ENCODE assay signal across 14 cellular contexts in the genomic region with DNA sequence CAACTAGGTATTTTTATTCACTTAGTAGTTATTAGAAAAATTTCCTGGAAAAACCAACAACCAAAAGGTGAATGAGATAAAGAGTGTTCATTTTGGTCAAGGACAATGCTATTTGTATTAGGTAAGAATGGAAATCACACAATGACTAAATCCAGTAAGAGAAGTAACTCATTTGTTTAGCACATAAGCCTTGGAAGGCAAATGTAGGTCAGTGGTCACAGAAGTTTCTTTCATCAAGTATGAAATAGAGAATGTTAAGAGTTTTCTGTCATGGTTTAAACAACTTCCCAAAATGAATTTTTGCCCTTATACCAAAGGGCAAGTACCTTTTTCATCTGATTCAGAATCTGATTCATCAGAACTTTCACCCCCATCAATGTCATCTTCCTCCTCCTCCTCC.
DNase-seq lines count a peak whose midpoint lies in the region; ATAC-seq, FAIRE-seq and TF ChIP-seq lines count a peak whose summit lies in the region.
"Had no signal": no experiment of that assay in that cellular context is flagged by ENCODE, and none has a peak within 500 bp of the region (broad histone marks: within the 10 kb centered on the region; RNA-seq: fewer than 3 reads in every experiment).

No MANE protein-coding gene starts in this region.

- no peak for FAIRE-seq in astrocyte (lab: Jason Lieb, UNC)

- H3K27ac ChIP-seq in astrocyte (ENCODE audit: low read depth, low read length) (no peak overlapping the region), caudate nucleus (ENCODE audit: low read depth, low read length) (no peak overlapping the region)

- no peaks in the 10 kb centered on the region for H4K20me1 ChIP-seq in astrocyte (ENCODE audit: insufficient read depth, low read length)

- no peak overlapping the region for H3K4me3 ChIP-seq in AG10803 (ENCODE audit: low read length)
- no peak overlapping the region for H3K4me3 ChIP-seq in astrocyte (ENCODE audit: insufficient read depth, low read depth, low read length)

- H3K9me3 ChIP-seq in astrocyte (ENCODE audit: insufficient read depth, low read depth, low read length), result no peaks in the 10 kb centered on the region

- H3K79me2 ChIP-seq in astrocyte (ENCODE audit: insufficient read depth, low read length), result no peaks in the 10 kb centered on the region

- no peak overlapping the region for H3K4me2 ChIP-seq in astrocyte (ENCODE audit: low read length)

- no peak overlapping the region for H3K4me3 Mint-ChIP-seq in astrocyte (ENCODE audit: unreplicated experiment)
- H3K4me3 Mint-ChIP-seq: type B pancreatic cell had no signal

- no peaks in the 10 kb centered on the region for H3K4me1 ChIP-seq in astrocyte (ENCODE audit: insufficient read depth, low read length)

- no peaks in the 10 kb centered on the region for H3K27me3 Mint-ChIP-seq in astrocyte (ENCODE audit: low read depth, unreplicated experiment)
- H3K27me3 Mint-ChIP-seq: type B pancreatic cell had no signal

- DNase-seq in AG10803 (ENCODE audit: low read depth) (peak; percentile 2), astrocyte (ENCODE audit: low read depth) (peak; percentile 20), NCI-H2227 treated with DMSO at 0.1 percent for 48 hours (lab: John Stamatoyannopoulos, UW) (no peak), LoVo (ENCODE audit: low spot score) (no peak), activated gamma-delta T cell (lab: John Stamatoyannopoulos, UW) (no peak), caudate nucleus (lab: John Stamatoyannopoulos, UW) (no peak)
- DNase-seq: activated T-cell treated with anti-CD3 and anti-CD28 coated beads, Interleukin-2, amount 50 U/mL, for 1 hour; DND-41; H7; NCI-H524 treated with DMSO at 0.1 percent for 48 hours had no signal

- H3K9ac ChIP-seq in astrocyte (ENCODE audit: low read length), result no peak overlapping the region

- H3K4me1 Mint-ChIP-seq in astrocyte (ENCODE audit: low read depth, unreplicated experiment), result no peaks in the 10 kb centered on the region

- H3K36me3 ChIP-seq in astrocyte (ENCODE audit: insufficient read depth, low read length), result no peaks in the 10 kb centered on the region

- H3K27ac Mint-ChIP-seq in astrocyte (ENCODE audit: unreplicated experiment), result no peak overlapping the region
- H3K27ac Mint-ChIP-seq: type B pancreatic cell had no signal

- peak; percentile 66 for ATAC-seq in GM19023 (IDR thresholded peaks at IDR 0.05; ENCODE audit: unreplicated experiment)
- peak; percentile 95 for ATAC-seq in HG02870 (IDR thresholded peaks at IDR 0.05; ENCODE audit: unreplicated experiment)
- ATAC-seq: sciatic nerve had no signal

- H3K27me3 ChIP-seq in astrocyte (ENCODE audit: insufficient read depth, low read length), result no peaks in the 10 kb centered on the region

- TF ChIP-seq CTCF in AG10803 (conservative IDR thresholded peaks at IDR 0.05; ENCODE audit: low read length), result no peak
- no peak for TF ChIP-seq CTCF in astrocyte (IDR thresholded peaks at IDR 0.05; ENCODE audit: insufficient read depth, low read depth, low read length)

- H2AFZ ChIP-seq in astrocyte (ENCODE audit: low read depth, low read length), result no peak overlapping the region

- H3K36me3 Mint-ChIP-seq in astrocyte (ENCODE audit: low read depth, unreplicated experiment), result peaks cover 4% of the 10 kb centered on the region

- H3K9me3 Mint-ChIP-seq in astrocyte (ENCODE audit: unreplicated experiment), result no peaks in the 10 kb centered on the region
- H3K9me3 Mint-ChIP-seq: type B pancreatic cell had no signal

Comparison
In these comparisons a context has a peak if more than half of its experiments do, and no peak if none do; other contexts are left out.
1. DNase-seq: peak in AG10803 (single experiment) and astrocyte (single experiment); none in NCI-H2227 treated with DMSO at 0.1 percent for 48 hours (single experiment), LoVo (single experiment), activated gamma-delta T cell (single experiment) and caudate nucleus (0 of 61).